In genomic region chr11:12674571-12674935, GRCh38 we compare ENCODE assay signal across 2 cellular contexts.
A peak's percentile ranks its signal among the peaks of the same experiment; 100 is the strongest.
TF ChIP-seq lines count a peak whose summit lies in the region.

No MANE protein-coding gene starts in this region.

TF ChIP-seq in K562, 482 proteins besides CTCF, POLR2A, EP300 and RAD21 (continues in another document):
- TF ChIP-seq E2F1 (CRISPR knock-in tag; IDR thresholded peaks at IDR 0.05) (no peak), ZNF395 (CRISPR knock-in tag; IDR thresholded peaks at IDR 0.05) (peak; percentile 11; the same call in 1 of the 2 replicates), CBX8 (IDR thresholded peaks at IDR 0.05; ENCODE audit: borderline replicate concordance, extremely low read depth, low read depth, low read length, poor library complexity, severe bottlenecking) (no peak), ZBTB8A (IDR thresholded peaks at IDR 0.05; ENCODE audit: partially characterized antibody) (no peak), KDM2B (CRISPR knock-in tag; IDR thresholded peaks at IDR 0.05) (no peak), RBM22 (IDR thresholded peaks at IDR 0.05; ENCODE audit: low read depth, low read length, poor library complexity, severe bottlenecking) (no peak), VEZF1 (CRISPR knock-in tag; IDR thresholded peaks at IDR 0.05) (peak; percentile 72), NKRF (IDR thresholded peaks at IDR 0.05; ENCODE audit: borderline replicate concordance) (no peak), SNIP1 (IDR thresholded peaks at IDR 0.05; ENCODE audit: low read depth) (no peak), TAL1 (IDR thresholded peaks at IDR 0.05) (no peak), TRIM24 (IDR thresholded peaks at IDR 0.05) (no peak), ZNF140 (CRISPR knock-in tag; IDR thresholded peaks at IDR 0.05) (no peak), ZFP91 (CRISPR knock-in tag; IDR thresholded peaks at IDR 0.05) (no peak), SAP30 (IDR thresholded peaks at IDR 0.05; ENCODE audit: borderline replicate concordance, insufficient read depth, low read depth, low read length, poor library complexity, severe bottlenecking) (peak; percentile 18), DMBX1 (CRISPR knock-in tag; IDR thresholded peaks at IDR 0.05; ENCODE audit: borderline replicate concordance) (0 out of 2 replicates have a peak, but pooled peaks have one; percentile 0), ZBTB26 (CRISPR knock-in tag; IDR thresholded peaks at IDR 0.05) (no peak), RNF2 (IDR thresholded peaks at IDR 0.05) (no peak), ZNF740 (CRISPR knock-in tag; IDR thresholded peaks at IDR 0.05) (peak; percentile 76), ZNF740 (tag; IDR thresholded peaks at IDR 0.05) (peak in 1 of 2 experiments; percentile 54; a peak in 1 of 4 replicates)

TF ChIP-seq in HepG2, 621 proteins besides CTCF, POLR2A, EP300 and RAD21:
- 0 out of 2 replicates have a peak, but pooled peaks have one; percentile 1 for TF ChIP-seq ZBTB7B (CRISPR knock-in tag; IDR thresholded peaks at IDR 0.05)
- TF ChIP-seq MBD4 (IDR thresholded peaks at IDR 0.05; ENCODE audit: borderline replicate concordance, low read length) = no peak
- peak; percentile 40; the same call in 1 of the 2 replicates for TF ChIP-seq ZNF558 (CRISPR knock-in tag; IDR thresholded peaks at IDR 0.05; ENCODE audit: borderline replicate concordance)
- 0 out of 2 replicates have a peak, but pooled peaks have one; percentile 43 for TF ChIP-seq RBFOX2 (IDR thresholded peaks at IDR 0.05; ENCODE audit: low read depth, low read length)
- TF ChIP-seq ZNF740 (CRISPR knock-in tag; IDR thresholded peaks at IDR 0.05) = peak; percentile 41; the same call in 1 of the 2 replicates
- peak; percentile 11 for TF ChIP-seq YEATS4 (CRISPR knock-in tag; IDR thresholded peaks at IDR 0.05; ENCODE audit: borderline replicate concordance)
- no peak for TF ChIP-seq KLF16 (CRISPR knock-in tag; IDR thresholded peaks at IDR 0.05)
